8 cellular contexts compared by ENCODE assay signal in genomic region chr1:171741872-171742576, GRCh38. TPM values are rescaled to one million over a fixed set of nuclear protein-coding genes. Genes with fewer than 3 reads are reported as not detected.
DNase-seq lines count a peak whose midpoint lies in the region; ATAC-seq, FAIRE-seq and TF ChIP-seq lines count a peak whose summit lies in the region.

VAMP4 (minus strand) TSS chr1:171742065; CDS start chr1:171738414, 3,651 bp downstream.

- peak; percentile 89 for ATAC-seq in GM21447 (IDR thresholded peaks at IDR 0.05; ENCODE audit: unreplicated experiment)

- BruUV-seq in endothelial cell of umbilical vein (replicated peaks; lab: Mats Ljungman, UMichigan) = no TSS peak

- peaks cover 2% of the 10 kb centered on the region; the same call in 1 of the 2 replicates for H3K36me3 ChIP-seq in HUES6 (ENCODE audit: control insufficient read depth, insufficient read depth, low read length)
- peaks cover 2% of the 10 kb centered on the region for H3K36me3 ChIP-seq in OCI-LY3 (replicated peaks; ENCODE audit: low read depth, low read length)
- H3K36me3 ChIP-seq in endothelial cell of umbilical vein (ENCODE audit: control insufficient read depth in 2 of 2, extremely low read depth in 1 of 2, insufficient read depth in 2 of 2, low read length in 2 of 2) = peaks cover 0 to under 1% of the 10 kb centered on the region in 2 experiments

- H3K27ac ChIP-seq in HUES6 (ENCODE audit: low read depth, low read length) (peak within 1 kb of the TSS; percentile 64), OCI-LY3 (ENCODE audit: low read length) (peak within 1 kb of the TSS; percentile 59), endothelial cell of umbilical vein (ENCODE audit: insufficient read depth, low read depth, low read length) (peak within 1 kb of the TSS; percentile 57)

- H3K9ac ChIP-seq in HUES6 (ENCODE audit: low read length) = peak within 1 kb of the TSS; percentile 87
- peak within 1 kb of the TSS; percentile 79 for H3K9ac ChIP-seq in OCI-LY3 (ENCODE audit: low read length)
- H3K9ac ChIP-seq in endothelial cell of umbilical vein (replicated peaks; ENCODE audit: extremely low read depth, insufficient read depth, low read length) = peak within 1 kb of the TSS; percentile 75

- no peak for TF ChIP-seq CTCF in OCI-LY3 (IDR thresholded peaks at IDR 0.05; ENCODE audit: low read depth, low read length)
- no peak for TF ChIP-seq CTCF in endothelial cell of umbilical vein (IDR thresholded peaks at IDR 0.05; ENCODE audit: extremely low read depth in 1 of 2, insufficient read depth in 1 of 2, low read depth in 1 of 2, low read length in 2 of 2)

- H3K4me3 ChIP-seq in HUES6 (ENCODE audit: low read depth, low read length) (peak within 1 kb of the TSS; percentile 98), OCI-LY3 (ENCODE audit: low read length) (peak within 1 kb of the TSS; percentile 74), endothelial cell of umbilical vein (replicated peaks in 1 of 3; ENCODE audit: insufficient read depth in 1 of 3, low read depth in 1 of 3, low read length in 3 of 3) (peak within 1 kb of the TSS; percentile 59 to 83 (median 81))

- H3K79me2 ChIP-seq in OCI-LY3 (ENCODE audit: low read length) (peaks cover 11% of the 10 kb centered on the region; the same call in 1 of the 2 replicates), endothelial cell of umbilical vein (ENCODE audit: control insufficient read depth, insufficient read depth, low read length) (peaks cover 13% of the 10 kb centered on the region)

- H3K27me3 ChIP-seq in HUES6 (ENCODE audit: control insufficient read depth, insufficient read depth, low read length) (no peaks in the 10 kb centered on the region), OCI-LY3 (ENCODE audit: low read depth, low read length) (no peaks in the 10 kb centered on the region), endothelial cell of umbilical vein (ENCODE audit: control insufficient read depth in 2 of 2, insufficient read depth in 2 of 2, low read length in 2 of 2) (no peaks in the 10 kb centered on the region)

- peak; percentile 60 for TF ChIP-seq POLR2A in endothelial cell of umbilical vein (IDR thresholded peaks at IDR 0.05; ENCODE audit: low read depth, low read length)

- CTCF ChIA-PET in endothelial cell of umbilical vein (lab: Charles Lee) = interaction anchor here (0.7 to 4.3 kb wide), 9 partner anchors 10 to 257 kb away, joined by 3 to 22 read pairs (median 6); partner anchors contain the start of genes METTL13 and PRRC2C

- dilution Hi-C loops in endothelial cell of umbilical vein (cut with MboI; ENCODE audit: extremely low pct_ligation_motif_present, low sequenced_read_pairs) = no loop called here

- H4K20me1 ChIP-seq in OCI-LY3 (ENCODE audit: insufficient read depth, low read length) = no peaks in the 10 kb centered on the region
- H4K20me1 ChIP-seq in endothelial cell of umbilical vein (replicated peaks; ENCODE audit: control insufficient read depth, extremely low read depth, insufficient read depth, low read length) = no peaks in the 10 kb centered on the region

- no peaks in the 10 kb centered on the region for H3K9me1 ChIP-seq in endothelial cell of umbilical vein (replicated peaks; ENCODE audit: control insufficient read depth, extremely low read depth, insufficient read depth, low read length)

- FAIRE-seq in endothelial cell of umbilical vein (lab: Jason Lieb, UNC) = no peak

- peak; percentile 96 for DNase-seq in DMS 273 (lab: John Stamatoyannopoulos, UW; ENCODE audit: unreplicated experiment)
- peak; percentile 84 for DNase-seq in activated T-cell treated with anti-CD3 and anti-CD28 coated beads for 24 hours (ENCODE audit: low read depth)
- peak; percentile 87 for DNase-seq in endothelial cell of umbilical vein (ENCODE audit: low read depth, low spot score)
- DNase-seq in middle frontal gyrus (ENCODE audit: extremely low spot score, low spot score) = peak; percentile 76
- peak; percentile 68 to 78 for DNase-seq in stimulated activated CD8-positive, alpha-beta memory T cell treated with anti-CD3 and anti-CD28 coated beads, Interleukin-2, amount 100 ng/mL, for 1 hour (ENCODE audit: low read depth in 2 of 2)

- peak within 1 kb of the TSS; percentile 88 for H3K4me2 ChIP-seq in OCI-LY3 (ENCODE audit: low read length)
- peak within 1 kb of the TSS; percentile 91 for H3K4me2 ChIP-seq in endothelial cell of umbilical vein (ENCODE audit: insufficient read depth, low read length)

- no peaks in the 10 kb centered on the region for H3K9me3 ChIP-seq in HUES6 (ENCODE audit: control insufficient read depth, insufficient read depth, low read depth, low read length)
- H3K9me3 ChIP-seq in OCI-LY3 (ENCODE audit: insufficient read depth, low read length) = no peaks in the 10 kb centered on the region
- no peaks in the 10 kb centered on the region for H3K9me3 ChIP-seq in endothelial cell of umbilical vein (replicated peaks; ENCODE audit: control insufficient read depth, insufficient read depth, low read length)

- intact Hi-C loops in endothelial cell of umbilical vein (cut with micrococcal nuclease) = loop anchor here (1.0 kb wide), 4 partner anchors 39 to 243 kb away; partner anchors contain the start of genes DNM3 and METTL13

- H3K4me1 ChIP-seq in HUES6 (ENCODE audit: control insufficient read depth, insufficient read depth, low read length) (peaks cover 28% of the 10 kb centered on the region), OCI-LY3 (ENCODE audit: low read length) (peaks cover 17% of the 10 kb centered on the region), endothelial cell of umbilical vein (ENCODE audit: control insufficient read depth, extremely low read depth, insufficient read depth, low read length) (peaks cover 31% of the 10 kb centered on the region)

- peak within 1 kb of the TSS; percentile 63 for H2AFZ ChIP-seq in OCI-LY3 (ENCODE audit: low read depth, low read length)
- H2AFZ ChIP-seq in endothelial cell of umbilical vein (ENCODE audit: low read depth, low read length) = peak within 1 kb of the TSS; percentile 95

- POLR2A ChIA-PET in endothelial cell of umbilical vein (lab: Charles Lee) = interaction anchor here (0.7 kb wide), 1 partner anchor 22 kb away, joined by 3 read pairs; no protein-coding TSS in a partner anchor

TF ChIP-seq in endothelial cell of umbilical vein, 7 proteins besides CTCF, POLR2A, EP300 and RAD21:
- no peak for TF ChIP-seq EZH2 (IDR thresholded peaks at IDR 0.05; ENCODE audit: borderline replicate concordance, low read depth, low read length, severe bottlenecking)
- no peak for TF ChIP-seq FOS (IDR thresholded peaks at IDR 0.05; ENCODE audit: borderline replicate concordance, insufficient read depth, low read length)
- no peak for TF ChIP-seq MYC (IDR thresholded peaks at IDR 0.05; ENCODE audit: low read depth, low read length)
- TF ChIP-seq JUN (IDR thresholded peaks at IDR 0.05; ENCODE audit: borderline replicate concordance, insufficient read depth, insufficient read length, low read depth) = no peak
- TF ChIP-seq GATA2 (IDR thresholded peaks at IDR 0.05; ENCODE audit: insufficient read depth, insufficient read length, low read depth, low read length) = no peak
- TF ChIP-seq MAX (IDR thresholded peaks at IDR 0.05; ENCODE audit: insufficient read depth, insufficient read length) = peak; percentile 6
- peak; percentile 87 for TF ChIP-seq POLR2AphosphoS5 (IDR thresholded peaks at IDR 0.05; ENCODE audit: insufficient read depth, low read depth, low read length)

RNA-seq across cellular contexts. Expression of gene VAMP4, which starts in this region (rescaled TPM):
- total RNA-seq in endothelial cell of umbilical vein = 10.1 and 10.4 TPM in 2 replicates
- 1.6 and 2.1 TPM in 2 replicates for polyA plus RNA-seq in endothelial cell of umbilical vein
- 3.2 and 3.3 TPM in 2 replicates for polyA plus RNA-seq in endothelial cell of umbilical vein (2011; cell fraction: cytosol; rRNA removed)
- 6.6 and 9.8 TPM in 2 replicates for polyA plus RNA-seq in endothelial cell of umbilical vein (2011; cell fraction: nucleus; rRNA removed)
- 5.8 and 7.0 TPM in 2 replicates for polyA plus RNA-seq in endothelial cell of umbilical vein (2012)
- 1.2 and 2.1 TPM in 2 replicates for polyA minus RNA-seq in endothelial cell of umbilical vein
- 4.8 TPM for polyA minus RNA-seq in endothelial cell of umbilical vein (2011; cell fraction: cytosol; rRNA and poly(A)+ RNA removed)
- 2.0 and 5.0 TPM in 2 replicates for polyA minus RNA-seq in endothelial cell of umbilical vein (2011; cell fraction: nucleus; rRNA and poly(A)+ RNA removed)

Comparison
In these comparisons a context has a peak if more than half of its experiments do, and no peak if none do; other contexts are left out.
1. Peak in every context shown above with its lines: DNase-seq, ATAC-seq, H3K4me3 ChIP-seq and H3K27ac ChIP-seq.